Comparison of ENCODE assay signal across 8 cellular contexts in genomic region chr15:84716036-84716732, GRCh38. TPM values are rescaled to one million over a fixed set of nuclear protein-coding genes. Genes with fewer than 3 reads are reported as not detected.
DNase-seq lines count a peak whose midpoint lies in the region; ATAC-seq and TF ChIP-seq lines count a peak whose summit lies in the region.

Gene SEC11A (minus strand): TSS chr15:84716139. CDS start chr15:84716075, 64 bp downstream.

- H3K4me1 Mint-ChIP-seq in activated naive CD4-positive, alpha-beta T cell treated with anti-CD3 and anti-CD28 coated beads for 36 hours (ENCODE audit: low read depth), result peaks cover 51% of the 10 kb centered on the region

- in situ Hi-C loops in SK-MEL-5 (cut with HindIII; ENCODE audit: low pct_unique_long_range_greater_than_20kb, low sequenced_read_pairs), result no loop called here

- peak within 1 kb of the TSS; percentile 93 for H3K27ac Mint-ChIP-seq in activated naive CD4-positive, alpha-beta T cell treated with anti-CD3 and anti-CD28 coated beads for 36 hours

- H3K27me3 Mint-ChIP-seq in activated naive CD4-positive, alpha-beta T cell treated with anti-CD3 and anti-CD28 coated beads for 36 hours (ENCODE audit: low read depth), result no peaks in the 10 kb centered on the region

- no peak for TF ChIP-seq EP300 in gastroesophageal sphincter (IDR thresholded peaks at IDR 0.05)

- ATAC-seq in gastroesophageal sphincter, result peak; percentile 99

- H3K4me1 ChIP-seq in gastroesophageal sphincter (peaks cover 0 to 38% (median 4%) of the 10 kb centered on the region in 3 donors), neutrophil (ENCODE audit: control insufficient read depth in 1 of 2, insufficient read depth in 1 of 2, low read depth in 1 of 2, low read length in 1 of 2) (peaks cover 68 to 78% of the 10 kb centered on the region in 2 experiments)

- peak within 1 kb of the TSS; percentile 71 to 89 for H3K4me3 ChIP-seq in gastroesophageal sphincter
- H3K4me3 ChIP-seq in neutrophil (ENCODE audit: low read depth in 1 of 2, low read length in 1 of 2), result peak within 1 kb of the TSS; percentile 83 to 91

- H3K9me3 ChIP-seq in gastroesophageal sphincter (no peaks in the 10 kb centered on the region), neutrophil (no peaks in the 10 kb centered on the region)

- POLR2A ChIA-PET in HEK293T (lab: Yijun Ruan, JAX), result interaction anchor here (0.5 to 3.8 kb wide), 31 partner anchors 9 to 162 kb away, joined by 3 to 28 read pairs (median 4); partner anchors contain the start of gene WDR73

- CTCF ChIA-PET in HEK293T (lab: Yijun Ruan, JAX), result interaction anchor here (1.3 to 1.5 kb wide), 2 partner anchors 25 to 31 kb away, joined by 3 read pairs; no protein-coding TSS in a partner anchor
- CTCF ChIA-PET in activated naive CD4-positive, alpha-beta T cell treated with anti-CD3 and anti-CD28 coated beads for 36 hours (lab: Charles Lee), result interaction anchor here (0.6 to 1.7 kb wide), 4 partner anchors 9 to 34 kb away, joined by 3 to 8 read pairs (median 5); no protein-coding TSS in a partner anchor

- H3K9me3 Mint-ChIP-seq in activated naive CD4-positive, alpha-beta T cell treated with anti-CD3 and anti-CD28 coated beads for 36 hours, result no peaks in the 10 kb centered on the region

- H3K27ac ChIP-seq in gastroesophageal sphincter (peak within 1 kb of the TSS; percentile 60 to 97 (median 94)), neutrophil (peak within 1 kb of the TSS; percentile 99), substantia nigra (ENCODE audit: low read depth, low read length, poor library complexity, severe bottlenecking) (peak within 1 kb of the TSS; percentile 97)

- H3K27me3 ChIP-seq in gastroesophageal sphincter (no peaks in the 10 kb centered on the region), neutrophil (no peaks in the 10 kb centered on the region)

- WGBS in gastroesophageal sphincter (ENCODE audit: low coverage in 1 of 2), 2 donors, result 0% methylated on average over 4 to 13 of the region's 57 CpGs

- TF ChIP-seq POLR2A in gastroesophageal sphincter (IDR thresholded peaks at IDR 0.05), result peak; percentile 63 to 67

- peaks cover 11% of the 10 kb centered on the region for H3K36me3 Mint-ChIP-seq in activated naive CD4-positive, alpha-beta T cell treated with anti-CD3 and anti-CD28 coated beads for 36 hours (ENCODE audit: low read depth)

- H3K36me3 ChIP-seq in gastroesophageal sphincter (peaks cover 0 to 4% of the 10 kb centered on the region in 2 donors), neutrophil (peaks cover 4% of the 10 kb centered on the region)

- H3K4me3 Mint-ChIP-seq in activated naive CD4-positive, alpha-beta T cell treated with anti-CD3 and anti-CD28 coated beads for 36 hours, result peak within 1 kb of the TSS; percentile 93

- peak; percentile 86 for DNase-seq in GF-D8 (lab: John Stamatoyannopoulos, UW)
- peak; percentile 98 for DNase-seq in HEK293T (ENCODE audit: extremely low spot score)
- DNase-seq in MV-4-11 (lab: John Stamatoyannopoulos, UW), result peak; percentile 91
- DNase-seq in SK-MEL-5 (ENCODE audit: low read depth, low spot score), result peak; percentile 94
- DNase-seq in activated naive CD4-positive, alpha-beta T cell treated with anti-CD3 and anti-CD28 coated beads for 36 hours, result peak; percentile 93
- DNase-seq in substantia nigra (lab: John Stamatoyannopoulos, UW), result peak; percentile 81 to 100 (median 96)

- intact Hi-C loops in activated naive CD4-positive, alpha-beta T cell treated with anti-CD3 and anti-CD28 coated beads for 36 hours (cut with micrococcal nuclease), result loop anchor here (1.0 to 2.0 kb wide), 6 partner anchors 19 to 115 kb away; partner anchors contain the start of genes WDR73 and ZSCAN2

- TF ChIP-seq CTCF in gastroesophageal sphincter (IDR thresholded peaks at IDR 0.05) (peak in 1 of 4 experiments; percentile 7), neutrophil (IDR thresholded peaks at IDR 0.05) (peak; percentile 37)

TF ChIP-seq in HEK293T, 16 proteins besides CTCF, POLR2A, EP300 and RAD21:
- TF ChIP-seq CTBP1 (IDR thresholded peaks at IDR 0.05; ENCODE audit: borderline replicate concordance) (peak; percentile 81), ARNT (IDR thresholded peaks at IDR 0.05) (no peak), FOXM1 (IDR thresholded peaks at IDR 0.05; ENCODE audit: borderline replicate concordance) (peak; percentile 59; the same call in 1 of the 2 replicates), ELF4 (IDR thresholded peaks at IDR 0.05) (peak; percentile 83), NFRKB (IDR thresholded peaks at IDR 0.05) (no peak), L3MBTL2 (conservative IDR thresholded peaks at IDR 0.05) (peak; percentile 75), PKNOX1 (IDR thresholded peaks at IDR 0.05) (peak; percentile 77)

RNA-seq across cellular contexts. Expression of gene SEC11A, which starts in this region (rescaled TPM):
- 276 and 279 TPM in 2 replicates for total RNA-seq in SK-MEL-5 (2014; rRNA removed; shearing (Covaris generic))
- polyA plus RNA-seq in SK-MEL-5 (2015; cell fraction: cytosol; rRNA removed), result 184 and 205 TPM in 2 replicates
- 27.3 and 27.4 TPM in 2 replicates for polyA plus RNA-seq in SK-MEL-5 (2015; cell fraction: nucleus; rRNA removed)
- 10 to 100 TPM; 87.2 to 99.1 TPM for total RNA-seq in activated naive CD4-positive, alpha-beta T cell treated with anti-CD3 and anti-CD28 coated beads for 36 hours
- total RNA-seq in gastroesophageal sphincter, result 100 to 1,000 TPM in 2 of 4 donors, 10 to 100 TPM in 2; 63.3 to 139 (median 99.4) TPM

Comparison
In these comparisons a context has a peak if more than half of its experiments do, and no peak if none do; other contexts are left out.
1. Peak in every context shown above with its lines: DNase-seq, ATAC-seq, H3K4me3 ChIP-seq and H3K27ac ChIP-seq.